1 cellular context compared by ENCODE assay signal in genomic region chr19:38977445-38978314, GRCh38.
TF ChIP-seq lines count a peak whose summit lies in the region.

No MANE protein-coding gene starts in this region.

TF ChIP-seq in HepG2, 621 proteins besides CTCF, POLR2A, EP300 and RAD21 (continues in another document):
- TF ChIP-seq ZIK1 (CRISPR knock-in tag; IDR thresholded peaks at IDR 0.05; ENCODE audit: borderline replicate concordance, low read depth) (no peak), AHDC1 (CRISPR knock-in tag; IDR thresholded peaks at IDR 0.05; ENCODE audit: borderline replicate concordance) (0 out of 2 replicates have a peak, but pooled peaks have one; percentile 34), ZHX2 (IDR thresholded peaks at IDR 0.05; ENCODE audit: low read depth) (no peak), ZHX2 (CRISPR knock-in tag; IDR thresholded peaks at IDR 0.05; ENCODE audit: borderline replicate concordance) (no peak), SOX5 (CRISPR knock-in tag; IDR thresholded peaks at IDR 0.05; ENCODE audit: borderline replicate concordance) (peak; percentile 44; the same call in 1 of the 2 replicates), ZNF749 (CRISPR knock-in tag; IDR thresholded peaks at IDR 0.05; ENCODE audit: borderline replicate concordance) (no peak), STAT5B (CRISPR knock-in tag; IDR thresholded peaks at IDR 0.05) (0 out of 2 replicates have a peak, but pooled peaks have one; percentile 23), HDAC1 (CRISPR knock-in tag; IDR thresholded peaks at IDR 0.05) (0 out of 2 replicates have a peak, but pooled peaks have one; percentile 14), MAX (IDR thresholded peaks at IDR 0.05) (peak; percentile 37; the same call in 1 of the 2 replicates), MLX (CRISPR knock-in tag; IDR thresholded peaks at IDR 0.05) (peak; percentile 53; the same call in 1 of the 2 replicates), KDM3A (CRISPR knock-in tag; IDR thresholded peaks at IDR 0.05; ENCODE audit: low read depth) (no peak), PHF21A (CRISPR knock-in tag; IDR thresholded peaks at IDR 0.05) (peak; percentile 29; the same call in 1 of the 2 replicates), PATZ1 (CRISPR knock-in tag; IDR thresholded peaks at IDR 0.05) (no peak), MYC (CRISPR knock-in tag; IDR thresholded peaks at IDR 0.05; ENCODE audit: borderline replicate concordance) (peak; percentile 57; the same call in 1 of the 2 replicates), SOX13 (IDR thresholded peaks at IDR 0.05) (no peak), SOX13 (CRISPR knock-in tag; conservative IDR thresholded peaks at IDR 0.05 in 1 of 2, IDR thresholded peaks at IDR 0.05 in 1 of 2) (peak in 1 of 2 experiments; percentile 31; a peak in 1 of 4 replicates), ZNF687 (CRISPR knock-in tag; IDR thresholded peaks at IDR 0.05) (peak; percentile 45), SAP130 (CRISPR knock-in tag; IDR thresholded peaks at IDR 0.05; ENCODE audit: low read depth) (peak; percentile 32; the same call in 1 of the 2 replicates), ZNF513 (CRISPR knock-in tag; conservative IDR thresholded peaks at IDR 0.05) (no peak), ZNF460 (CRISPR knock-in tag; IDR thresholded peaks at IDR 0.05; ENCODE audit: borderline replicate concordance) (0 out of 2 replicates have a peak, but pooled peaks have one; percentile 27), YEATS4 (CRISPR knock-in tag; IDR thresholded peaks at IDR 0.05; ENCODE audit: borderline replicate concordance) (0 out of 2 replicates have a peak, but pooled peaks have one; percentile 2), ELF3 (CRISPR knock-in tag; IDR thresholded peaks at IDR 0.05) (0 out of 2 replicates have a peak, but pooled peaks have one; percentile 21)
- TF ChIP-seq, protein P1, sequence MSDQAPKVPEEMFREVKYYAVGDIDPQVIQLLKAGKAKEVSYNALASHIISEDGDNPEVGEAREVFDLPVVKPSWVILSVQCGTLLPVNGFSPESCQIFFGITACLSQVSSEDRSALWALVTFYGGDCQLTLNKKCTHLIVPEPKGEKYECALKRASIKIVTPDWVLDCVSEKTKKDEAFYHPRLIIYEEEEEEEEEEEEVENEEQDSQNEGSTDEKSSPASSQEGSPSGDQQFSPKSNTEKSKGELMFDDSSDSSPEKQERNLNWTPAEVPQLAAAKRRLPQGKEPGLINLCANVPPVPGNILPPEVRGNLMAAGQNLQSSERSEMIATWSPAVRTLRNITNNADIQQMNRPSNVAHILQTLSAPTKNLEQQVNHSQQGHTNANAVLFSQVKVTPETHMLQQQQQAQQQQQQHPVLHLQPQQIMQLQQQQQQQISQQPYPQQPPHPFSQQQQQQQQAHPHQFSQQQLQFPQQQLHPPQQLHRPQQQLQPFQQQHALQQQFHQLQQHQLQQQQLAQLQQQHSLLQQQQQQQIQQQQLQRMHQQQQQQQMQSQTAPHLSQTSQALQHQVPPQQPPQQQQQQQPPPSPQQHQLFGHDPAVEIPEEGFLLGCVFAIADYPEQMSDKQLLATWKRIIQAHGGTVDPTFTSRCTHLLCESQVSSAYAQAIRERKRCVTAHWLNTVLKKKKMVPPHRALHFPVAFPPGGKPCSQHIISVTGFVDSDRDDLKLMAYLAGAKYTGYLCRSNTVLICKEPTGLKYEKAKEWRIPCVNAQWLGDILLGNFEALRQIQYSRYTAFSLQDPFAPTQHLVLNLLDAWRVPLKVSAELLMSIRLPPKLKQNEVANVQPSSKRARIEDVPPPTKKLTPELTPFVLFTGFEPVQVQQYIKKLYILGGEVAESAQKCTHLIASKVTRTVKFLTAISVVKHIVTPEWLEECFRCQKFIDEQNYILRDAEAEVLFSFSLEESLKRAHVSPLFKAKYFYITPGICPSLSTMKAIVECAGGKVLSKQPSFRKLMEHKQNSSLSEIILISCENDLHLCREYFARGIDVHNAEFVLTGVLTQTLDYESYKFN (CRISPR knock-in tag; conservative IDR thresholded peaks at IDR 0.05): 0 out of 2 replicates have a peak, but pooled peaks have one; percentile 12
- TF ChIP-seq, protein P2, sequence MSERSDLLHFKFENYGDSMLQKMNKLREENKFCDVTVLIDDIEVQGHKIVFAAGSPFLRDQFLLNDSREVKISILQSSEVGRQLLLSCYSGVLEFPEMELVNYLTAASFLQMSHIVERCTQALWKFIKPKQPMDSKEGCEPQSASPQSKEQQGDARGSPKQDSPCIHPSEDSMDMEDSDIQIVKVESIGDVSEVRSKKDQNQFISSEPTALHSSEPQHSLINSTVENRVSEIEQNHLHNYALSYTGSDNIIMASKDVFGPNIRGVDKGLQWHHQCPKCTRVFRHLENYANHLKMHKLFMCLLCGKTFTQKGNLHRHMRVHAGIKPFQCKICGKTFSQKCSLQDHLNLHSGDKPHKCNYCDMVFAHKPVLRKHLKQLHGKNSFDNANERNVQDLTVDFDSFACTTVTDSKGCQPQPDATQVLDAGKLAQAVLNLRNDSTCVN (CRISPR knock-in tag; IDR thresholded peaks at IDR 0.05; ENCODE audit: borderline replicate concordance): 0 out of 2 replicates have a peak, but pooled peaks have one; percentile 26
